ENCODE assay signal across 1 cellular context in genomic region chr5:96808868-96809558, GRCh38.
TF ChIP-seq lines count a peak whose summit lies in the region.

No MANE protein-coding gene starts in this region.

TF ChIP-seq in K562, 482 proteins besides CTCF, POLR2A, EP300 and RAD21 (continued from another document and continues in another):
- TF ChIP-seq MLLT1 (IDR thresholded peaks at IDR 0.05) (0 out of 4 replicates have a peak, but pooled peaks of 1 of the 2 experiments have one; percentile 50), MAZ (CRISPR knock-in tag; conservative IDR thresholded peaks at IDR 0.05 in 1 of 2, IDR thresholded peaks at IDR 0.05 in 1 of 2) (peak in 1 of 2 experiments; percentile 97; a peak in 2 of 4 replicates), HNRNPLL (IDR thresholded peaks at IDR 0.05; ENCODE audit: low read depth, low read length, poor library complexity, severe bottlenecking) (no peak), FIP1L1 (IDR thresholded peaks at IDR 0.05; ENCODE audit: low read depth, low read length, poor library complexity, severe bottlenecking) (no peak), HLTF (IDR thresholded peaks at IDR 0.05) (no peak), MCM5 (IDR thresholded peaks at IDR 0.05; ENCODE audit: low read depth) (no peak), CHCHD3 (CRISPR knock-in tag; IDR thresholded peaks at IDR 0.05) (no peak), ZNF239 (CRISPR knock-in tag; IDR thresholded peaks at IDR 0.05) (peak; percentile 91), STAT5B (CRISPR knock-in tag; IDR thresholded peaks at IDR 0.05) (peak; percentile 83), EP400 (IDR thresholded peaks at IDR 0.05) (no peak), ETV6 (IDR thresholded peaks at IDR 0.05; ENCODE audit: borderline replicate concordance in 1 of 2, low read depth in 2 of 2, low read length in 1 of 2) (no peak), ETV6 (CRISPR knock-in tag; IDR thresholded peaks at IDR 0.05; ENCODE audit: borderline replicate concordance) (no peak), NBN (IDR thresholded peaks at IDR 0.05; ENCODE audit: low read depth) (no peak), MECOM (CRISPR knock-in tag; IDR thresholded peaks at IDR 0.05) (peak; percentile 96), PTRF (tag; IDR thresholded peaks at IDR 0.05) (peak; percentile 96), HNRNPH1 (optimal IDR thresholded peaks at IDR 0.05; ENCODE audit: low read depth, low read length) (no peak), NFIX (CRISPR knock-in tag; IDR thresholded peaks at IDR 0.05; ENCODE audit: low read depth) (no peak), FOXK2 (conservative IDR thresholded peaks at IDR 0.05 in 1 of 2, IDR thresholded peaks at IDR 0.05 in 1 of 2; ENCODE audit: low read depth in 2 of 2) (no peak), RFX7 (CRISPR knock-in tag; IDR thresholded peaks at IDR 0.05) (peak; percentile 86), ZNF124 (CRISPR knock-in tag; IDR thresholded peaks at IDR 0.05) (no peak), ZNF583 (CRISPR knock-in tag; IDR thresholded peaks at IDR 0.05) (peak; percentile 98), THRA (IDR thresholded peaks at IDR 0.05) (no peak), CBFB (CRISPR knock-in tag; IDR thresholded peaks at IDR 0.05) (no peak), HMG20A (CRISPR knock-in tag; conservative IDR thresholded peaks at IDR 0.05) (peak; percentile 81), RBM25 (IDR thresholded peaks at IDR 0.05; ENCODE audit: low read depth, low read length, severe bottlenecking) (no peak), ZNF133 (CRISPR knock-in tag; IDR thresholded peaks at IDR 0.05) (peak; percentile 83; the same call in 1 of the 2 replicates), MNT (conservative IDR thresholded peaks at IDR 0.05) (no peak), KDM2B (CRISPR knock-in tag; IDR thresholded peaks at IDR 0.05) (peak; percentile 89; the same call in 1 of the 2 replicates), GTF2B (IDR thresholded peaks at IDR 0.05; ENCODE audit: extremely low read depth, insufficient read length) (no peak), RNF219 (CRISPR knock-in tag; IDR thresholded peaks at IDR 0.05) (peak; percentile 84; the same call in 1 of the 2 replicates), GATAD2B (IDR thresholded peaks at IDR 0.05; ENCODE audit: borderline replicate concordance) (no peak), ILK (tag; IDR thresholded peaks at IDR 0.05; ENCODE audit: borderline replicate concordance, low read depth) (peak; percentile 86), ZHX1 (conservative IDR thresholded peaks at IDR 0.05; ENCODE audit: low read length) (no peak), FOXK1 (CRISPR knock-in tag; IDR thresholded peaks at IDR 0.05; ENCODE audit: borderline replicate concordance) (no peak), KAT2B (IDR thresholded peaks at IDR 0.05; ENCODE audit: low read depth, low read length) (no peak), KDM4B (IDR thresholded peaks at IDR 0.05; ENCODE audit: borderline replicate concordance in 2 of 2, low read depth in 1 of 2) (no peak), ZNF212 (CRISPR knock-in tag; IDR thresholded peaks at IDR 0.05) (peak; percentile 78), KLF1 (tag; IDR thresholded peaks at IDR 0.05) (0 out of 2 replicates have a peak, but pooled peaks have one; percentile 63), TFAP4 (CRISPR knock-in tag; IDR thresholded peaks at IDR 0.05; ENCODE audit: borderline replicate concordance) (no peak), EWSR1 (IDR thresholded peaks at IDR 0.05; ENCODE audit: borderline replicate concordance, low read depth, partially characterized antibody) (no peak), EZH2 (IDR thresholded peaks at IDR 0.05; ENCODE audit: borderline replicate concordance, low read depth, low read length) (no peak), NR2C1 (IDR thresholded peaks at IDR 0.05) (no peak), NR2C1 (tag; IDR thresholded peaks at IDR 0.05) (peak; percentile 95), PCBP1 (IDR thresholded peaks at IDR 0.05; ENCODE audit: low read depth, low read length, poor library complexity, severe bottlenecking) (no peak), ZNF584 (CRISPR knock-in tag; IDR thresholded peaks at IDR 0.05; ENCODE audit: low read depth) (peak; percentile 97), RHOXF2B (CRISPR knock-in tag; conservative IDR thresholded peaks at IDR 0.05) (peak; percentile 92), MITF (IDR thresholded peaks at IDR 0.05) (no peak), ATF6 (CRISPR knock-in tag; IDR thresholded peaks at IDR 0.05) (no peak), ZNF280B (CRISPR knock-in tag; IDR thresholded peaks at IDR 0.05) (0 out of 2 replicates have a peak, but pooled peaks have one; percentile 67), E2F1 (CRISPR knock-in tag; IDR thresholded peaks at IDR 0.05) (no peak), MYNN (IDR thresholded peaks at IDR 0.05) (no peak), MYNN (CRISPR knock-in tag; IDR thresholded peaks at IDR 0.05) (no peak), LEF1 (IDR thresholded peaks at IDR 0.05) (no peak)
